Comparison of ENCODE assay signal across 13 cellular contexts in the genomic region with DNA sequence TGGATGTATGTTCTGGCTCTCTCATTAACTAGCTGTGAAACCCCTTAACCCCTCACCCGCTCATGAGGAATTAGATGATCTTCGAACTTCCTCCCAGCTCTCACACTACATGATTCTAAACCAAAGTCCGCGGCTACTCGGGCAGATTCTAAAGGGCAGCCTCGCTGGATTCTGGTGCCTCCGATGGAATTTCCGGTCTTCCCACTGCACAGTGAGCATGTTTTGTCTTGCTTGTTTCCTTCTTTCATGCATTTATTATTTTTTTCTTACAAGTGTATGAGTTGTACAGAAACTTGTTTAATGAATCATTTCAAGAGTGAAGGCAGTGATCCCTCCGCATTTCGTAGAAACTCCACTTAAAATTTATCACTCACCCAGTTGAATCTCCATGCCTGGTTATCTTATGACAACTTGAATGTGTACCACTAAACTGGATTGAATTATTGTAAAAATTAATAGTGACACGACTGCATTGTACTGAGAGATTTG. TPM values are rescaled to one million over a fixed set of nuclear protein-coding genes. Genes with fewer than 3 reads are reported as not detected.
DNase-seq lines count a peak whose midpoint lies in the region; TF ChIP-seq lines count a peak whose summit lies in the region.
"Had no signal": no experiment of that assay in that cellular context is flagged by ENCODE, and none has a peak within 500 bp of the region (broad histone marks: within the 10 kb centered on the region; RNA-seq: fewer than 3 reads in every experiment).

No MANE protein-coding gene starts in this region.

- H3K27me3 ChIP-seq in Karpas-422 (ENCODE audit: low read length) = no peaks in the 10 kb centered on the region
- no peaks in the 10 kb centered on the region for H3K27me3 ChIP-seq in effector memory CD4-positive, alpha-beta T cell (replicated peaks; ENCODE audit: control insufficient read depth, insufficient read depth, low read length, poor library complexity, severe bottlenecking)
- H3K27me3 ChIP-seq: cardiac muscle cell had no signal

- H3K36me3 Mint-ChIP-seq in chondrocyte (ENCODE audit: low read depth) (no peaks in the 10 kb centered on the region), osteocyte (ENCODE audit: unreplicated experiment) (no peaks in the 10 kb centered on the region)
- H3K36me3 Mint-ChIP-seq: CD8-positive, alpha-beta T cell had no signal

- no peak overlapping the region for H2AFZ ChIP-seq in Karpas-422 (ENCODE audit: low read length)

- H3K4me2 ChIP-seq in Karpas-422 (ENCODE audit: low read depth, low read length, poor library complexity, severe bottlenecking) = peak overlapping the region; percentile 27
- H3K4me2 ChIP-seq: KMS-11 had no signal

- no peaks in the 10 kb centered on the region for H3K9me3 Mint-ChIP-seq in chondrocyte (ENCODE audit: low read depth)
- no peaks in the 10 kb centered on the region for H3K9me3 Mint-ChIP-seq in osteocyte (ENCODE audit: unreplicated experiment)
- H3K9me3 Mint-ChIP-seq: CD8-positive, alpha-beta T cell had no signal

- no peaks in the 10 kb centered on the region for H3K9me2 ChIP-seq in Karpas-422 (replicated peaks; ENCODE audit: insufficient read depth, low read length)

- peak overlapping the region; percentile 67 for H3K27ac Mint-ChIP-seq in chondrocyte (ENCODE audit: unreplicated experiment)
- peak overlapping the region; percentile 81 for H3K27ac Mint-ChIP-seq in osteocyte (ENCODE audit: unreplicated experiment)
- H3K27ac Mint-ChIP-seq: CD8-positive, alpha-beta T cell; T-helper 17 cell had no signal

- no peaks in the 10 kb centered on the region for H3K36me3 ChIP-seq in Karpas-422 (ENCODE audit: insufficient read depth, low read length)
- no peaks in the 10 kb centered on the region for H3K36me3 ChIP-seq in effector memory CD4-positive, alpha-beta T cell (ENCODE audit: control insufficient read depth, insufficient read depth, low read length)
- H3K36me3 ChIP-seq: cardiac muscle cell had no signal

- H3K4me3 Mint-ChIP-seq in chondrocyte (ENCODE audit: unreplicated experiment) (no peak overlapping the region), osteocyte (ENCODE audit: unreplicated experiment) (no peak overlapping the region)
- H3K4me3 Mint-ChIP-seq: CD8-positive, alpha-beta T cell; neural crest cell; T-helper 17 cell had no signal

- H3K9me3 ChIP-seq in Karpas-422 (ENCODE audit: low read length) = no peaks in the 10 kb centered on the region
- no peaks in the 10 kb centered on the region for H3K9me3 ChIP-seq in effector memory CD4-positive, alpha-beta T cell (ENCODE audit: control insufficient read depth, low read length)

- DNase-seq in ELR (ENCODE audit: low read depth) = peak; percentile 9
- no peak for DNase-seq in Karpas-422
- DNase-seq in chondrocyte (ENCODE audit: low spot score) = no peak
- DNase-seq in osteocyte (ENCODE audit: extremely low spot score, unreplicated experiment) = no peak
- DNase-seq in effector memory CD4-positive, alpha-beta T cell = no peak
- no peak for DNase-seq in activated CD4-positive, alpha-beta T cell treated with anti-CD3 and anti-CD28 coated beads, Interleukin-2, amount 50 U/mL, for 1 hour
- no peak for DNase-seq in Ammon's horn (ENCODE audit: low spot score)
- no peak for DNase-seq in D341Med (ENCODE audit: low spot score)
- DNase-seq: CD8-positive, alpha-beta T cell; T-helper 17 cell had no signal

- H3K9ac ChIP-seq in Karpas-422 (ENCODE audit: low read length) = no peak overlapping the region
- H3K9ac ChIP-seq: KMS-11 had no signal

- H3K4me3 ChIP-seq in Karpas-422 (ENCODE audit: low read length) = no peak overlapping the region
- H3K4me3 ChIP-seq in effector memory CD4-positive, alpha-beta T cell (ENCODE audit: insufficient read depth, low read depth, low read length, poor library complexity, severe bottlenecking) = no peak overlapping the region
- H3K4me3 ChIP-seq: cardiac muscle cell had no signal

- TF ChIP-seq CTCF in chondrocyte (IDR thresholded peaks at IDR 0.05) (no peak), osteocyte (IDR thresholded peaks at IDR 0.05) (no peak)

- no peak overlapping the region for H3K27ac ChIP-seq in Karpas-422 (ENCODE audit: low read length)
- H3K27ac ChIP-seq in effector memory CD4-positive, alpha-beta T cell (ENCODE audit: insufficient read depth, low read length, poor library complexity, severe bottlenecking) = no peak overlapping the region
- H3K27ac ChIP-seq: cardiac muscle cell, KMS-11 had no signal

- no peaks in the 10 kb centered on the region for H3K79me2 ChIP-seq in Karpas-422 (ENCODE audit: low read length)

- H3K27me3 Mint-ChIP-seq in chondrocyte (ENCODE audit: low read depth) = no peaks in the 10 kb centered on the region
- H3K27me3 Mint-ChIP-seq in osteocyte (ENCODE audit: unreplicated experiment) = peaks cover 10% of the 10 kb centered on the region

- H3K4me1 Mint-ChIP-seq in chondrocyte (ENCODE audit: low read depth) = peaks cover 15% of the 10 kb centered on the region
- H3K4me1 Mint-ChIP-seq in osteocyte (ENCODE audit: unreplicated experiment) = peaks cover 16% of the 10 kb centered on the region

- no peaks in the 10 kb centered on the region for H4K20me1 ChIP-seq in Karpas-422 (ENCODE audit: insufficient read depth, low read depth, low read length)

- peaks cover 61% of the 10 kb centered on the region for H3K4me1 ChIP-seq in Karpas-422 (ENCODE audit: low read length)
- H3K4me1 ChIP-seq in effector memory CD4-positive, alpha-beta T cell (ENCODE audit: control insufficient read depth, insufficient read depth, low read length, poor library complexity, severe bottlenecking) = peaks cover 3% of the 10 kb centered on the region

RNA-seq across cellular contexts. Expression of a gene that starts 4.5 kb away (rescaled TPM):
- total RNA-seq in Karpas-422 (2014; rRNA removed; shearing (Covaris generic); ENCODE audit: low replicate concordance) = 0.22 TPM in 1 of 2 replicates, not detected in the other
- total RNA-seq in chondrocyte (not detected in 3 replicates), osteocyte (not detected in 2 replicates)
- total RNA-seq: cardiac muscle cell; CD8-positive, alpha-beta T cell; neural crest cell had no signal

RNA-seq across cellular contexts. Expression of a gene that starts 9.5 kb away (rescaled TPM):
- not detected in 2 replicates for total RNA-seq in Karpas-422 (2014; rRNA removed; shearing (Covaris generic); ENCODE audit: low replicate concordance)
- total RNA-seq in chondrocyte (not detected in 3 replicates), osteocyte (0.21 and 0.37 TPM in 2 replicates)
- total RNA-seq: cardiac muscle cell; CD8-positive, alpha-beta T cell; neural crest cell; T-helper 17 cell had no signal

RNA-seq across cellular contexts. Expression of a gene that starts 17.9 kb away (rescaled TPM):
- total RNA-seq in Karpas-422 (2014; rRNA removed; shearing (Covaris generic); ENCODE audit: low replicate concordance) = not detected in 2 replicates
- total RNA-seq in chondrocyte (not detected in 3 replicates), osteocyte (not detected in 2 replicates)
- total RNA-seq: cardiac muscle cell; CD8-positive, alpha-beta T cell; neural crest cell had no signal

RNA-seq across cellular contexts. Expression of a gene that starts 31.5 kb away (rescaled TPM):
- total RNA-seq in Karpas-422 (2014; rRNA removed; shearing (Covaris generic); ENCODE audit: low replicate concordance) = 53.4 and 72.8 TPM in 2 replicates
- 46.3 to 57.6 TPM (median 49.6 TPM) in 3 replicates for total RNA-seq in chondrocyte
- 50.2 and 51.9 TPM in 2 replicates for total RNA-seq in osteocyte

RNA-seq across cellular contexts. Expression of a gene that starts 53.3 kb away (rescaled TPM):
- 0.47 and 2.2 TPM in 2 replicates for total RNA-seq in Karpas-422 (2014; rRNA removed; shearing (Covaris generic); ENCODE audit: low replicate concordance)
- total RNA-seq in chondrocyte (0.30 to 0.63 TPM (median 0.62 TPM) in 3 replicates), osteocyte (0.27 and 0.34 TPM in 2 replicates)
